ENCODE assay signal across 8 cellular contexts in genomic region chr10:79525049-79525710, GRCh38.
DNase-seq lines count a peak whose midpoint lies in the region; ATAC-seq lines count a peak whose summit lies in the region.

No MANE protein-coding gene starts in this region.

- ATAC-seq in GM18499 (IDR thresholded peaks at IDR 0.05; ENCODE audit: insufficient read depth, unreplicated experiment), result peak; percentile 75
- ATAC-seq in GM19023 (IDR thresholded peaks at IDR 0.05; ENCODE audit: unreplicated experiment), result peak; percentile 85
- ATAC-seq in GM19468 (IDR thresholded peaks at IDR 0.05; ENCODE audit: extremely low read depth, unreplicated experiment), result peak; percentile 62
- peak; percentile 93 for ATAC-seq in GM21786 (IDR thresholded peaks at IDR 0.05; ENCODE audit: unreplicated experiment)
- ATAC-seq in HG02938 (IDR thresholded peaks at IDR 0.05; ENCODE audit: unreplicated experiment), result peak; percentile 82
- ATAC-seq in HG03139 (IDR thresholded peaks at IDR 0.05; ENCODE audit: unreplicated experiment), result peak; percentile 76
- ATAC-seq in HG03565 (IDR thresholded peaks at IDR 0.05; ENCODE audit: unreplicated experiment), result peak; percentile 87

- peak; percentile 22 for DNase-seq in left kidney (ENCODE audit: low read depth, low spot score)

Comparison
In these comparisons a context has a peak if more than half of its experiments do, and no peak if none do; other contexts are left out.
1. Peak in every context shown above with its lines: DNase-seq and ATAC-seq.